ENCODE assay signal across 23 cellular contexts in the genomic region with DNA sequence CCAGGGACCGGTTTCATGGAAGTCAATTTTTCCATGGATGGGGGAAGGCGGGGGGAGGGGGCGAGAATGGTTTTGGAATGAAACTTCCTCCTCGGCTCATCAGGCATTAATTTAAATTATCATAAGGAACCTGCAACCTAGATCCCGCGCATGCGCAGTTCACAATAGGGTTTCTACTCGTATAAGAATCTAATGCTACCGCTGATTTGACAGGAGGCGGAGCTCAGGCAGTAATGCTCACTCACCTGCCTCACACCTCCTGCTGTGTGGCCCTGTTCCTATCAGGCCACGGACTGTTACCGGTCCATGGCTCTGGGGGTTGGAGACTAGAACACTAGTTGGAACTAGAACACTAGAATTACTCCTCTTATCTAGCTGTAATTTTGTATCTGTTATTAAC. TPM values are rescaled to one million over a fixed set of nuclear protein-coding genes. Genes with fewer than 3 reads are reported as not detected.
"Had no signal": no experiment of that assay in that cellular context is flagged by ENCODE, and none has a peak within 500 bp of the region (broad histone marks: within the 10 kb centered on the region; RNA-seq: fewer than 3 reads in every experiment).

No MANE protein-coding gene starts in this region.

- H3K4me3 Mint-ChIP-seq: activated CD8-positive, alpha-beta T cell treated with anti-CD3 and anti-CD28 coated beads, Interleukin-2, amount 10 ng/mL, durations not matched to agents 7 days and 5 days; activated naive CD8-positive, alpha-beta T cell; activated T-helper 1 cell treated with anti-CD3 and anti-CD28 coated beads, Interleukin-12 subunit alpha, Interleukin-12 subunit beta, Interleukin-2, Interleukin-4 antibody, amounts not matched to agents 30 ng/mL and 10 ng/mL and 1 ng/mL, durations not matched to agents 14 hours and 24 hours and 36 hours; T-helper 17 cell had no signal

- H3K36me3 Mint-ChIP-seq: activated naive CD8-positive, alpha-beta T cell had no signal

- H3K4me1 Mint-ChIP-seq: T-helper 17 cell had no signal

- H3K4me3 ChIP-seq: adrenal gland, sigmoid colon, upper lobe of left lung had no signal

- H3K36me3 ChIP-seq: adrenal gland, sigmoid colon, upper lobe of left lung had no signal

- H3K27ac Mint-ChIP-seq: activated CD8-positive, alpha-beta T cell treated with anti-CD3 and anti-CD28 coated beads, Interleukin-2, amount 10 ng/mL, durations not matched to agents 7 days and 5 days; activated naive CD8-positive, alpha-beta T cell; activated T-helper 1 cell treated with anti-CD3 and anti-CD28 coated beads, Interleukin-12 subunit alpha, Interleukin-12 subunit beta, Interleukin-2, Interleukin-4 antibody, amounts not matched to agents 30 ng/mL and 10 ng/mL and 1 ng/mL, durations not matched to agents 14 hours and 24 hours and 36 hours; T-helper 17 cell had no signal

- DNase-seq: activated CD4-positive, alpha-beta T cell treated with anti-CD3 and anti-CD28 coated beads, Interleukin-2, amount 50 U/mL, for 1 hour; activated CD8-positive, alpha-beta T cell treated with anti-CD3 and anti-CD28 coated beads, Interleukin-2, amount 10 ng/mL, durations not matched to agents 7 days and 5 days; activated naive CD4-positive, alpha-beta T cell; adrenal gland; central memory CD4-positive, alpha-beta T cell; effector memory CD4-positive, alpha-beta T cell; hypothalamus; left ventricle myocardium superior; mammary epithelial cell; nucleus accumbens; posterior cingulate gyrus; retina; sigmoid colon; stimulated activated CD4-positive, alpha-beta T cell treated with anti-CD3 and anti-CD28 coated beads, Interleukin-2, amount 100 ng/mL, for 48 hours; stimulated activated naive CD4-positive, alpha-beta T cell; T-helper 17 cell; upper lobe of left lung had no signal

- H3K4me1 ChIP-seq: adrenal gland, sigmoid colon, upper lobe of left lung had no signal

- H3K27ac ChIP-seq: adrenal gland, sigmoid colon, upper lobe of left lung had no signal

- H3K27me3 ChIP-seq: adrenal gland, sigmoid colon, upper lobe of left lung had no signal

- H3K9me3 Mint-ChIP-seq: activated T-helper 1 cell treated with anti-CD3 and anti-CD28 coated beads, Interleukin-12 subunit alpha, Interleukin-12 subunit beta, Interleukin-2, Interleukin-4 antibody, amounts not matched to agents 30 ng/mL and 10 ng/mL and 1 ng/mL, durations not matched to agents 14 hours and 24 hours and 36 hours had no signal

- H3K9me3 ChIP-seq: adrenal gland, sigmoid colon, upper lobe of left lung had no signal

- ATAC-seq: activated CD4-positive, CD25-positive, alpha-beta regulatory T cell treated with anti-CD3 and anti-CD28 coated beads, Interleukin-2, amount 50 U/mL, for 24 hours; activated CD8-positive, alpha-beta T cell treated with anti-CD3 and anti-CD28 coated beads, Interleukin-2, amount 10 ng/mL, durations not matched to agents 7 days and 5 days; esophagus mucosa; left ventricle myocardium superior; T-helper 17 cell had no signal

RNA-seq across cellular contexts. Expression of a gene that starts 38.0 kb away (rescaled TPM):
- total RNA-seq: activated CD8-positive, alpha-beta T cell treated with anti-CD3 and anti-CD28 coated beads, Interleukin-2, amount 10 ng/mL, durations not matched to agents 7 days and 5 days; activated T-helper 1 cell treated with anti-CD3 and anti-CD28 coated beads, Interleukin-12 subunit alpha, Interleukin-12 subunit beta, Interleukin-2, Interleukin-4 antibody, amounts not matched to agents 30 ng/mL and 10 ng/mL and 1 ng/mL, durations not matched to agents 14 hours and 24 hours and 36 hours; endothelial cell of umbilical vein; mononuclear cell; T-helper 17 cell had no signal
